ENCODE assay signal across 8 cellular contexts in the genomic region with DNA sequence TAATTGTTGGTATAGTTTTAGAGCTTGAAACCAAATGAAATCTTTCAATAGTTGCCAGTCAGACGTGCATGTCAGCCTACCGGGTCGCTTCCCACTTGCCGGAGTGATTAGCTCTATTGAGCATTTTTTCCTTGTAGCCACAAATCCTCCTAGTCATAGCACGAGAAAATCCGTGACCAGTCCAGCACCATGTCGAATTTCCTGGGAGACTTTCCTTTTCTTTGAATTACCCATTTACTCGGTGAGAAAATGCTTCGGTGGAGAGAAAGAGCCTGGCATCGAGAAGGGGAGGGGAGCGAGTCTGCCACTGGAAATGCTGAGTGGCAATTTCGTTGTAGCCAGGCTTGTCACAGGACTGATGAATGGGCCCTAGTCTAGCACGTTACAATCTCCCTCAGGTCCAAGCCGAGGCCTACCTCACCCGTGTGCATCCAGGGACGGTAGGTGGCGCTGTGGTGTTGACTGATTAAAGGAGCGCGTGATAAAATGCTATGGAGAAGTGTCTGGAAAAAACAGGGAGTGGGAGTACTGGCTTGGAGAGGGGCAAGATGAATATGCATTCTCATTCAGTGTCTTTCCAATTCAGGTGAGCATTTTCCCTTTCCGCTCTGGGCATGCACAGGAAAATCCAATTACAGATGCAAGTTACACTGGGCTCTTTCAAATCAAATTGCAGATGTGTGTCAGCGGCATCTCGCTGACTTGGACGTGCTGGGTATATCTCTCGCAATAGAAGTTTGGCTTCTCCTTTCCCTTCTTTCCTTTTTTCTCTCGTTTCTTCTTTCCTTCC.
DNase-seq lines count a peak whose midpoint lies in the region; ATAC-seq and TF ChIP-seq lines count a peak whose summit lies in the region.

No MANE protein-coding gene starts in this region.

- CTCF ChIA-PET in AG04450 (lab: Charles Lee): interaction anchor here (0.7 to 0.9 kb wide), 3 partner anchors 26 to 1982 kb away, joined by 3 to 4 read pairs (median 3); no protein-coding TSS in a partner anchor
- CTCF ChIA-PET in activated CD4-positive, alpha-beta memory T cell treated with anti-CD3 and anti-CD28 coated beads, Interleukin-2, amount 10 ng/mL, durations not matched to agents 7 days and 5 days (lab: Charles Lee): interaction anchor here (0.7 to 1.5 kb wide), 8 partner anchors 9 to 1377 kb away, joined by 3 to 5 read pairs (median 3); no protein-coding TSS in a partner anchor

- POLR2A ChIA-PET in AG04450 (lab: Yijun Ruan, JAX): no interaction called here
- POLR2A ChIA-PET in activated CD4-positive, alpha-beta memory T cell treated with anti-CD3 and anti-CD28 coated beads, Interleukin-2, amount 10 ng/mL, durations not matched to agents 7 days and 5 days (lab: Charles Lee): no interaction called here

- no peaks in the 10 kb centered on the region for H3K27me3 ChIP-seq in AG04450 (ENCODE audit: control insufficient read depth, insufficient read depth, low read length)
- no peaks in the 10 kb centered on the region for H3K27me3 ChIP-seq in endodermal cell (ENCODE audit: control insufficient read depth, insufficient read depth, low read length, poor library complexity, severe bottlenecking)

- no peak overlapping the region for H3K27ac Mint-ChIP-seq in activated CD4-positive, alpha-beta memory T cell treated with anti-CD3 and anti-CD28 coated beads, Interleukin-2, amount 10 ng/mL, durations not matched to agents 7 days and 5 days
- H3K27ac Mint-ChIP-seq in endodermal cell: no peak overlapping the region

- H3K36me3 ChIP-seq in endodermal cell (ENCODE audit: control insufficient read depth, insufficient read depth, low read length): no peaks in the 10 kb centered on the region

- no peaks in the 10 kb centered on the region for H3K27me3 Mint-ChIP-seq in activated CD4-positive, alpha-beta memory T cell treated with anti-CD3 and anti-CD28 coated beads, Interleukin-2, amount 10 ng/mL, durations not matched to agents 7 days and 5 days
- H3K27me3 Mint-ChIP-seq in endodermal cell (ENCODE audit: insufficient read depth): peaks cover 5% of the 10 kb centered on the region

- 47 to 65% methylated on average over 17 to 25 of the region's 25 CpGs for WGBS in endodermal cell (ENCODE audit: insufficient coverage in 1 of 2, insufficient read length in 1 of 2), 2 experiments

- no peaks in the 10 kb centered on the region for H3K36me3 Mint-ChIP-seq in activated CD4-positive, alpha-beta memory T cell treated with anti-CD3 and anti-CD28 coated beads, Interleukin-2, amount 10 ng/mL, durations not matched to agents 7 days and 5 days (ENCODE audit: low read depth)
- H3K36me3 Mint-ChIP-seq in endodermal cell (ENCODE audit: low read depth): no peaks in the 10 kb centered on the region

- H3K9me3 ChIP-seq in AG04450 (ENCODE audit: control insufficient read depth, insufficient read depth, low read length): no peaks in the 10 kb centered on the region
- H3K9me3 ChIP-seq in endodermal cell (ENCODE audit: control insufficient read depth, low read length): no peaks in the 10 kb centered on the region

- H3K4me1 ChIP-seq in endodermal cell (ENCODE audit: control insufficient read depth, insufficient read depth, low read length): no peaks in the 10 kb centered on the region

- no peak overlapping the region for H3K4me3 ChIP-seq in AG04450 (ENCODE audit: low read depth, low read length)
- no peak overlapping the region for H3K4me3 ChIP-seq in endodermal cell (ENCODE audit: low read length)

- DNase-seq in AG04450 (ENCODE audit: low read depth, low spot score) (no peak), NCI-H748 treated with DMSO at 0.1 percent for 48 hours (lab: John Stamatoyannopoulos, UW) (peak; percentile 70), endodermal cell (peak; percentile 98), middle frontal gyrus (ENCODE audit: extremely low spot score, low spot score) (peak; percentile 75)
- DNase-seq in activated CD4-positive, alpha-beta memory T cell treated with anti-CD3 and anti-CD28 coated beads, Interleukin-2, amount 10 ng/mL, durations not matched to agents 7 days and 5 days: peak; percentile 66
- peak; percentile 7 to 25 for DNase-seq in stimulated activated CD8-positive, alpha-beta memory T cell treated with anti-CD3 and anti-CD28 coated beads, Interleukin-7, amount 100 ng/mL, for 1 hour (ENCODE audit: low read depth in 2 of 2)

- no peak overlapping the region for H3K9ac ChIP-seq in endodermal cell (ENCODE audit: extremely low read depth, low read length, poor library complexity, severe bottlenecking)

- H3K4me3 Mint-ChIP-seq in activated CD4-positive, alpha-beta memory T cell treated with anti-CD3 and anti-CD28 coated beads, Interleukin-2, amount 10 ng/mL, durations not matched to agents 7 days and 5 days: no peak overlapping the region
- H3K4me3 Mint-ChIP-seq in endodermal cell: no peak overlapping the region

- ATAC-seq in GM18858 (IDR thresholded peaks at IDR 0.05; ENCODE audit: unreplicated experiment) (peak; percentile 31), HG03135 (IDR thresholded peaks at IDR 0.05; ENCODE audit: unreplicated experiment) (peak; percentile 44)

- TF ChIP-seq CTCF in AG04450 (IDR thresholded peaks at IDR 0.05; ENCODE audit: low read depth, low read length) (peak; percentile 78), endodermal cell (conservative IDR thresholded peaks at IDR 0.05) (peak; percentile 92)

- peaks cover 2% of the 10 kb centered on the region for H3K4me1 Mint-ChIP-seq in activated CD4-positive, alpha-beta memory T cell treated with anti-CD3 and anti-CD28 coated beads, Interleukin-2, amount 10 ng/mL, durations not matched to agents 7 days and 5 days
- peaks cover 4% of the 10 kb centered on the region for H3K4me1 Mint-ChIP-seq in endodermal cell

- H3K27ac ChIP-seq in AG04450 (ENCODE audit: low read depth, low read length) (no peak overlapping the region), endodermal cell (ENCODE audit: low read depth, low read length) (no peak overlapping the region)

- no peaks in the 10 kb centered on the region for H3K9me3 Mint-ChIP-seq in activated CD4-positive, alpha-beta memory T cell treated with anti-CD3 and anti-CD28 coated beads, Interleukin-2, amount 10 ng/mL, durations not matched to agents 7 days and 5 days
- no peaks in the 10 kb centered on the region for H3K9me3 Mint-ChIP-seq in endodermal cell
